9 cellular contexts compared by ENCODE assay signal in the genomic region with DNA sequence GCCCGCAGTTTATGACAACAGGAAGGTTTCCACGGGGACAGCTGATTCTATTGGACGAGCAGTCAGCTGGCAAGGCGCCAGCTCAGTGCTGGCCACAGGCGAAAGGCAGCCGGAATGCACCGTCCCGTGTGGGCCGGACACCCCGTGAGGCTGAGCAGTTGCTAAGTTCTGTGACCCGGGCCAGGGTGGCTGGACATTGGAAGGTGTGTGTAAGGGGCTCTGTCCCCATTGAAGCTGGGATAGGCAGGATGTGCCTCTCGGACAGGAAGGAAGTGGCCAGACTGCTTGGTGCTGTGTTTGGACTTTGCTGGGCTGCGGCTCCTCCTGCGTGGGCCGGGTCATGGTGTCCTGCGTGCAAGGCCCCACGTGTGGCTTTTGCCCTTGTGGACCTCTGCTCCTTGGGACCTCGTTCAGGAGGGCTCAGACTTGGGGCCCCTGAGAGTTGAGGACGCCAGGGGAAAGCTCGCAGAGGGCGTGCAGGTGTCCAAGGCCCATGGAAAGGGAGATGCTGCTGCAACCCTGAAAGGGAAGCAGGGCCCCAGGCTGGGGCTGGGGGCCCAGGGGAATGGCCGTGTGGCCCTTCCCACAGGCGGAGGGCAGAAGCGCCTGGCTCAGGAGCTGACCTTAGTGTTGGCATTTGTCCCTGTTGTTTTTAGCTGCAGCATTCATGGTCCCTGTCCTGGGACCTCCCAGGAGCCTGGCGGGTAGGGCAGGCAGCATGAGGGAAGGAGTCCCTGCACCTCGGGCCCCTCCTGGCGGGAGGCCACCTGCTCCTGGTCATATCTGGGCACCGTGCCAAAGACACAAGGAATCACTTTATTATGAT. TPM values are rescaled to one million over a fixed set of nuclear protein-coding genes. Genes with fewer than 3 reads are reported as not detected.
DNase-seq lines count a peak whose midpoint lies in the region; ATAC-seq and TF ChIP-seq lines count a peak whose summit lies in the region.
"Had no signal": no experiment of that assay in that cellular context is flagged by ENCODE, and none has a peak within 500 bp of the region (broad histone marks: within the 10 kb centered on the region; RNA-seq: fewer than 3 reads in every experiment).

No MANE protein-coding gene starts in this region.

- intact Hi-C loops in natural killer cell (cut with micrococcal nuclease) = no loop called here

- H3K4me1 ChIP-seq in mucosa of stomach (ENCODE audit: control insufficient read depth, insufficient read depth, low read length) = peaks cover 82% of the 10 kb centered on the region
- peaks cover 9% of the 10 kb centered on the region for H3K4me1 ChIP-seq in MM.1S (ENCODE audit: low read length)

- H3K27me3 ChIP-seq in mucosa of stomach (ENCODE audit: control insufficient read depth, insufficient read depth, low read length) = no peaks in the 10 kb centered on the region
- H3K27me3 ChIP-seq in MM.1S (replicated peaks; ENCODE audit: insufficient read depth, low read length) = peaks cover 97% of the 10 kb centered on the region

- in situ Hi-C loops in KBM-7 (cut with MboI; ENCODE audit: low pct_unique_long_range_greater_than_20kb, low sequenced_read_pairs) = no loop called here

- no peak overlapping the region for H2AFZ ChIP-seq in MM.1S (ENCODE audit: low read length)

- no peaks in the 10 kb centered on the region for H3K79me2 ChIP-seq in MM.1S (ENCODE audit: low read length)

- no peaks in the 10 kb centered on the region for H3F3A ChIP-seq in MM.1S (ENCODE audit: insufficient read depth, low read length)

- H3K36me3 ChIP-seq in mucosa of stomach (ENCODE audit: control insufficient read depth, insufficient read depth, low read length) (no peaks in the 10 kb centered on the region), MM.1S (replicated peaks; ENCODE audit: insufficient read depth, low read length) (no peaks in the 10 kb centered on the region)

- H3K4me1 Mint-ChIP-seq in endothelial cell (ENCODE audit: unreplicated experiment) (peaks cover 54% of the 10 kb centered on the region), immature natural killer cell (peaks cover 10 to 13% of the 10 kb centered on the region in 2 donors), natural killer cell (peaks cover 12 to 21% of the 10 kb centered on the region in 2 donors)

- H3K4me2 ChIP-seq in MM.1S (ENCODE audit: low read depth, low read length) = no peak overlapping the region

- no peak for TF ChIP-seq CTCF in endothelial cell (IDR thresholded peaks at IDR 0.05; ENCODE audit: unreplicated experiment)
- TF ChIP-seq CTCF in MM.1S (IDR thresholded peaks at IDR 0.05; ENCODE audit: low read length) = no peak
- TF ChIP-seq CTCF in natural killer cell (IDR thresholded peaks at IDR 0.05) = no peak

- DNase-seq in AG08395 (ENCODE audit: low spot score) (peak; percentile 70), NCI-H2171 treated with DMSO at 0.1 percent for 48 hours (lab: John Stamatoyannopoulos, UW) (peak; percentile 74), endothelial cell (ENCODE audit: low spot score) (peak; percentile 62), MM.1S (no peak), KBM-7 (no peak), immature natural killer cell (no peak), natural killer cell (no peak)
- DNase-seq: DND-41 had no signal

- peak overlapping the region; percentile 36 for H3K9ac ChIP-seq in mucosa of stomach (ENCODE audit: low read length)
- no peak overlapping the region for H3K9ac ChIP-seq in MM.1S (ENCODE audit: low read length)

- no peaks in the 10 kb centered on the region for H3K9me3 ChIP-seq in mucosa of stomach (ENCODE audit: control insufficient read depth, low read length)
- H3K9me3 ChIP-seq in MM.1S (replicated peaks; ENCODE audit: insufficient read depth, low read length) = no peaks in the 10 kb centered on the region

- no peaks in the 10 kb centered on the region for H4K20me1 ChIP-seq in MM.1S (ENCODE audit: insufficient read depth, low read length)

- H3K9me3 Mint-ChIP-seq in endothelial cell (ENCODE audit: unreplicated experiment) (no peaks in the 10 kb centered on the region), immature natural killer cell (no peaks in the 10 kb centered on the region), natural killer cell (no peaks in the 10 kb centered on the region)

- H3K4me3 Mint-ChIP-seq in endothelial cell (ENCODE audit: unreplicated experiment) = peak overlapping the region; percentile 76
- no peak overlapping the region for H3K4me3 Mint-ChIP-seq in immature natural killer cell
- no peak overlapping the region for H3K4me3 Mint-ChIP-seq in natural killer cell

- no peak overlapping the region for H3K27ac ChIP-seq in MM.1S (ENCODE audit: low read length)

- H3K9me2 ChIP-seq in MM.1S (replicated peaks; ENCODE audit: insufficient read depth, low read length) = no peaks in the 10 kb centered on the region

- ATAC-seq in natural killer cell = no peak

- H3K4me3 ChIP-seq in mucosa of stomach (ENCODE audit: low read length) (no peak overlapping the region), MM.1S (ENCODE audit: low read length) (no peak overlapping the region)

- H3K27ac Mint-ChIP-seq in endothelial cell (ENCODE audit: unreplicated experiment) = peak overlapping the region; percentile 97
- peak overlapping the region in 1 of 6 donors; percentile 31 for H3K27ac Mint-ChIP-seq in immature natural killer cell
- no peak overlapping the region for H3K27ac Mint-ChIP-seq in natural killer cell

- H3K36me3 Mint-ChIP-seq in endothelial cell (ENCODE audit: low read depth, unreplicated experiment) = no peaks in the 10 kb centered on the region
- no peaks in the 10 kb centered on the region for H3K36me3 Mint-ChIP-seq in immature natural killer cell
- no peaks in the 10 kb centered on the region for H3K36me3 Mint-ChIP-seq in natural killer cell

- peaks cover 16% of the 10 kb centered on the region for H3K27me3 Mint-ChIP-seq in endothelial cell (ENCODE audit: unreplicated experiment)
- H3K27me3 Mint-ChIP-seq in immature natural killer cell (ENCODE audit: low read depth in 3 of 3) = peaks cover 0 to 4% (median 4%) of the 10 kb centered on the region in 3 donors
- no peaks in the 10 kb centered on the region for H3K27me3 Mint-ChIP-seq in natural killer cell (ENCODE audit: low read depth in 2 of 2)

RNA-seq across cellular contexts. Expression of gene BAIAP2, which starts 10.0 kb away (rescaled TPM):
- total RNA-seq in endothelial cell (ENCODE audit: unreplicated experiment) (67.8 TPM), natural killer cell (10 to 100 TPM in 2 of 3 donors, 1 to 10 TPM in 1; 6.7 to 12.3 (median 10.4) TPM)
- 1 to 10 TPM; 1.1 to 5.1 (median 4.7) TPM for polyA plus RNA-seq in immature natural killer cell

RNA-seq across cellular contexts. Expression of gene CHMP6, which starts 53.3 kb away (rescaled TPM):
- total RNA-seq in endothelial cell (ENCODE audit: unreplicated experiment) (34.3 TPM), natural killer cell (10 to 100 TPM; 26.8 to 33.3 (median 33.0) TPM)
- 10 to 100 TPM; 67.7 to 71.4 (median 70.2) TPM for polyA plus RNA-seq in immature natural killer cell

Comparison
In these comparisons a context has a peak if more than half of its experiments do, and no peak if none do; other contexts are left out.
1. DNase-seq: peak in AG08395 (single experiment), NCI-H2171 treated with DMSO at 0.1 percent for 48 hours (single experiment) and endothelial cell (single experiment); none in MM.1S (single experiment), KBM-7 (single experiment), immature natural killer cell (0 of 3) and natural killer cell (single experiment).